26 cellular contexts compared by ENCODE assay signal in the genomic region with DNA sequence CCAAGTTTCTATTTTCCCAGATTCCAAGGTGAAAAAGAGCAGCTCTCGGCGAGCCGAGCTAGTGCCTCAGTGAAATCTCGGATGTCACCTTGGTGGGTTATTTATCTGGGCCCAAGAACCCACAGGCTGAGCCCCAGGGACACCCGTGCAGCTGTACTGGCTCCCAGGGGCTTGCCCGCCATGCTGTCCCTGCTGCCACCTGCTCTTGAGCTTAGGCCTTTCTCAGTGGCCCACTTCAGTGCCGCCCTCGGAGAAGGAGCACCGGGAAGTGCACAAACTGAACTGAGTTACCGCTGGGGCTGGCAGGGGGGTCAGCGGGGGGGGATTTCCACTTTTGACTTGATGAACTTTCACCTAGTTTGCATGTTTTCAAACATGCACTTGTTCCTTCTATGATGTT. TPM values are rescaled to one million over a fixed set of nuclear protein-coding genes. Genes with fewer than 3 reads are reported as not detected.
DNase-seq lines count a peak whose midpoint lies in the region; ATAC-seq, FAIRE-seq and TF ChIP-seq lines count a peak whose summit lies in the region.
"Had no signal": no experiment of that assay in that cellular context is flagged by ENCODE, and none has a peak within 500 bp of the region (broad histone marks: within the 10 kb centered on the region; RNA-seq: fewer than 3 reads in every experiment).

No MANE protein-coding gene starts in this region.

- POLR2A ChIA-PET in HEK293T (lab: Yijun Ruan, JAX): no interaction called here

- no peaks in the 10 kb centered on the region for H3K79me2 ChIP-seq in OCI-LY1 (ENCODE audit: insufficient read depth, low read length)

- H3K9me2 ChIP-seq in OCI-LY1 (ENCODE audit: low read depth, low read length): no peaks in the 10 kb centered on the region
- H3K9me2 ChIP-seq: SK-N-SH had no signal

- H3K4me3 ChIP-seq in BLaER1 (0 out of 2 replicates have a peak overlapping the region, but pooled peaks have one; percentile 31), OCI-LY1 (ENCODE audit: low read depth, low read length, poor library complexity, severe bottlenecking) (no peak overlapping the region)
- H3K4me3 ChIP-seq: K562 had no signal

- peak; percentile 96 to 99 for ATAC-seq in naive B cell (ENCODE audit: low read depth in 2 of 2)
- ATAC-seq: K562, Panc1 had no signal

- peak overlapping the region; percentile 80 for H3K4me2 ChIP-seq in BLaER1
- H3K4me2 ChIP-seq in OCI-LY1 (ENCODE audit: low read length): no peak overlapping the region
- H3K4me2 ChIP-seq: SK-N-SH had no signal

- no peak overlapping the region for H2AFZ ChIP-seq in OCI-LY1 (ENCODE audit: low read length)

- DNase-seq in GM12891 (ENCODE audit: insufficient read length, low spot score) (no peak), naive B cell (peak; percentile 75), NCI-H524 (lab: John Stamatoyannopoulos, UW) (no peak), HEK293T (ENCODE audit: extremely low spot score) (no peak), RKO (ENCODE audit: low spot score) (no peak)
- no peak for DNase-seq in activated CD8-positive, alpha-beta memory T cell treated with anti-CD3 and anti-CD28 coated beads, Interleukin-2, amount 50 U/mL, for 4 hours
- DNase-seq: C1 segment of cervical spinal cord; Caco-2; CD4-positive, alpha-beta memory T cell; DMS79 treated with DMSO at 0.1 percent for 48 hours; GF-D8; HCEC 1CT; NCI-H1417; NCI-H1694; NCI-H2029 treated with DMSO at 0.1 percent for 48 hours; NCI-H446 treated with DMSO at 0.1 percent for 48 hours; NCI-H526 treated with DMSO at 0.1 percent for 48 hours; SIG-M5; SK-N-SH; SW 1271 had no signal

- H3K27ac ChIP-seq in BLaER1 (peak overlapping the region; percentile 66), OCI-LY1 (ENCODE audit: low read depth, low read length, poor library complexity, severe bottlenecking) (peak overlapping the region; percentile 49)

- peaks cover 37 to 55% (median 47%) of the 10 kb centered on the region in 3 donors for H3K4me1 Mint-ChIP-seq in naive B cell

- H3K27me3 Mint-ChIP-seq in naive B cell: no peaks in the 10 kb centered on the region
- H3K27me3 Mint-ChIP-seq: CD4-positive, alpha-beta memory T cell had no signal

- H3K9ac ChIP-seq in BLaER1 (no peak overlapping the region), OCI-LY1 (ENCODE audit: low read length) (no peak overlapping the region)
- H3K9ac ChIP-seq: SK-N-SH had no signal

- no peak for TF ChIP-seq CTCF in OCI-LY1 (IDR thresholded peaks at IDR 0.05; ENCODE audit: low read length)

- peak overlapping the region in 5 of 6 donors; percentile 54 to 89 (median 82) for H3K27ac Mint-ChIP-seq in naive B cell
- H3K27ac Mint-ChIP-seq: CD4-positive, alpha-beta memory T cell; T-helper 1 cell treated with Interleukin-12 subunit alpha and Interleukin-12 subunit beta and Interleukin-4 antibody, amounts not matched to agents 30 μg/mL and 1 μg/mL, for 36 hours had no signal

- peaks cover 52% of the 10 kb centered on the region for H3K36me3 ChIP-seq in BLaER1
- H3K36me3 ChIP-seq in OCI-LY1 (ENCODE audit: insufficient read depth, low read length): peaks cover 11% of the 10 kb centered on the region

- FAIRE-seq in GM12891 (lab: Jason Lieb, UNC): peak; percentile 16
- FAIRE-seq: H1, K562 had no signal

- no peaks in the 10 kb centered on the region for H3K9me3 Mint-ChIP-seq in naive B cell
- H3K9me3 Mint-ChIP-seq: CD4-positive, alpha-beta memory T cell; T-helper 1 cell treated with Interleukin-12 subunit alpha and Interleukin-12 subunit beta and Interleukin-4 antibody, amounts not matched to agents 30 μg/mL and 1 μg/mL, for 36 hours had no signal

- H3K27me3 ChIP-seq in BLaER1 (no peaks in the 10 kb centered on the region), OCI-LY1 (ENCODE audit: insufficient read depth, low read length) (no peaks in the 10 kb centered on the region)

- H3K36me3 Mint-ChIP-seq in naive B cell: no peaks in the 10 kb centered on the region

- CTCF ChIA-PET in HEK293T (lab: Yijun Ruan, JAX): no interaction called here

- H4K20me1 ChIP-seq in BLaER1 (peaks cover 80% of the 10 kb centered on the region), OCI-LY1 (ENCODE audit: insufficient read depth, low read length) (no peaks in the 10 kb centered on the region)

- no peaks in the 10 kb centered on the region for H3K9me3 ChIP-seq in BLaER1
- no peaks in the 10 kb centered on the region for H3K9me3 ChIP-seq in OCI-LY1 (ENCODE audit: low read length)
- H3K9me3 ChIP-seq: Caco-2, SK-N-SH had no signal

- TF ChIP-seq POLR2A in GM12891 (IDR thresholded peaks at IDR 0.05; ENCODE audit: low read depth, low read length): no peak

- H3K4me1 ChIP-seq in BLaER1 (peaks cover 95% of the 10 kb centered on the region), OCI-LY1 (ENCODE audit: insufficient read depth, low read length, severe bottlenecking) (peaks cover 17% of the 10 kb centered on the region)
- H3K4me1 ChIP-seq: Caco-2 had no signal

- peak overlapping the region in 7 of 8 donors; percentile 57 to 90 (median 85) for H3K4me3 Mint-ChIP-seq in naive B cell
- H3K4me3 Mint-ChIP-seq: CD4-positive, alpha-beta memory T cell; T-helper 1 cell treated with Interleukin-12 subunit alpha and Interleukin-12 subunit beta and Interleukin-4 antibody, amounts not matched to agents 30 μg/mL and 1 μg/mL, for 36 hours had no signal

- no peaks in the 10 kb centered on the region for H3F3A ChIP-seq in OCI-LY1 (ENCODE audit: insufficient read depth, low read length)

TF ChIP-seq in GM12891, 5 proteins besides CTCF, POLR2A, EP300 and RAD21:
- TF ChIP-seq PAX5 (IDR thresholded peaks at IDR 0.05; ENCODE audit: insufficient read depth, low read length, severe bottlenecking) (no peak), TAF1 (IDR thresholded peaks at IDR 0.05; ENCODE audit: low read depth, low read length) (no peak), POU2F2 (IDR thresholded peaks at IDR 0.05; ENCODE audit: low read depth, low read length) (no peak), POLR2AphosphoS5 (IDR thresholded peaks at IDR 0.05; ENCODE audit: low read depth, low read length) (no peak), SPI1 (IDR thresholded peaks at IDR 0.05; ENCODE audit: low read depth, low read length) (no peak)
TF ChIP-seq in GM12891: peak in this region for 0.

TF ChIP-seq in HEK293T, 16 proteins besides CTCF, POLR2A, EP300 and RAD21:
- TF ChIP-seq BHLHE40 (IDR thresholded peaks at IDR 0.05; ENCODE audit: borderline replicate concordance) (no peak), FOXK2 (IDR thresholded peaks at IDR 0.05) (no peak), FOXM1 (IDR thresholded peaks at IDR 0.05; ENCODE audit: borderline replicate concordance) (no peak), NFRKB (IDR thresholded peaks at IDR 0.05) (no peak), L3MBTL2 (conservative IDR thresholded peaks at IDR 0.05) (no peak), TARDBP (IDR thresholded peaks at IDR 0.05) (no peak), ELF4 (IDR thresholded peaks at IDR 0.05) (no peak)

RNA-seq across cellular contexts. Expression of gene CPT1A, which starts 27.9 kb away (rescaled TPM):
- 2.4 TPM for polyA plus RNA-seq in GM12891 (2012; ENCODE audit: low read depth, missing spikeins)
- 10 to 100 TPM in 1 of 6 donors, 1 to 10 TPM in 4, under 1 TPM in 1; 0.73 to 13.9 (median 3.2) TPM for polyA plus RNA-seq in naive B cell (ENCODE audit: low read depth in 6 of 6)
